8 cellular contexts compared by ENCODE assay signal in the genomic region with DNA sequence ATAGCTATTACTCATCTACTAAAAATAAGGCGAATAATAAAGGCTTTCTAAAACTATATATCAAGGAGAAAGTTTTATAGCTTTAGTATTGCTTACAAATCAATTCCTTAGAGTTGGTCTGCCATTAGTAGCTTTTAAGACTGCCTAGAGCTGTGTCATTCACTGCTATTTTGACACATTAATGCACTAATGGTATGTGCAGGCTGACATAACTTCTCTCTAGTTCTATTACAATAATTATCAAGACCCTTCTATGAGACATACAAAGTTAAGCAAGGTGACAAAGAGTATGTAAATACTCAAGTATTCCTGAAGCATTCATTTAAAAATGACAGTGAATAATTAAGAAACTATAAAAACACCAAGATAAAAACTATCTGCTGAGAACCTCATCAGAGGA.
"Had no signal": no experiment of that assay in that cellular context is flagged by ENCODE, and none has a peak within 500 bp of the region (broad histone marks: within the 10 kb centered on the region; RNA-seq: fewer than 3 reads in every experiment).

No MANE protein-coding gene starts in this region.

- H3K4me2 ChIP-seq: GM23338 had no signal

- H3K36me3 ChIP-seq: HAP-1 had no signal

- H3K27ac ChIP-seq: GM23248 had no signal

- H3K9ac ChIP-seq: GM23248 had no signal

- H3K4me3 ChIP-seq: GM23248, GM23338, HAP-1 had no signal

- DNase-seq: GM23248, GOT3, H7, H9, HCEC 1CT, HFFc6 had no signal

- H2AFZ ChIP-seq: GM23248, GM23338 had no signal

- H3K9me3 ChIP-seq: HAP-1 had no signal
